In genomic region chr3:44079916-44080315, GRCh38 we compare ENCODE assay signal across 5 cellular contexts.
"Had no signal": no experiment of that assay in that cellular context is flagged by ENCODE, and none has a peak within 500 bp of the region (broad histone marks: within the 10 kb centered on the region; RNA-seq: fewer than 3 reads in every experiment).

No MANE protein-coding gene starts in this region.

- H3K9me3 Mint-ChIP-seq: GM23338, H9, IgD-negative memory B cell had no signal

- H3K4me3 Mint-ChIP-seq: GM23338, H9, IgD-negative memory B cell had no signal

- H3K27ac Mint-ChIP-seq: GM23338, H9, IgD-negative memory B cell had no signal

- H3K27me3 Mint-ChIP-seq: IgD-negative memory B cell had no signal

- H3K4me3 ChIP-seq: GM23338 had no signal

- DNase-seq: H9, HCEC 1CT had no signal

- H3K27ac ChIP-seq: HL-60 had no signal
